Comparison of ENCODE assay signal across 1 cellular context in the genomic region with DNA sequence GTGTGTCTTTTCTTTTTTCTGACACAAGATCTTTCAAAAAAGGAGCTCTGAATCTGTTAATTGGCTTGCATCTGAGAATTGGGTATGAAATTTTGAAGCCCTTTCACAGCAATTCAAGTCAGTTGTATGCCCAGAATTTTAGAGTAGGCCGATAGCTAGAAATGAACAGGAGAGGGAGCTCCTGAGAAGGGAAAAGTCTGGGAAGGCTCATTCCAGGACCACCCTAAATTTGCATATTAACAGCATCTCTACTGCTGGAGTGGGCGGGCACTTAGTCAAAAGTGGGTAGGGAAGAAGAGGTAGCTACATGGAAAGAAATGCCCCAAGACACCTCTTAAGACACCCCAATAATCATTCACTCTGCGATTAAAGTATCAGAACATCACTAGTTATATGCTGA.
TF ChIP-seq lines count a peak whose summit lies in the region.

No MANE protein-coding gene starts in this region.

TF ChIP-seq in GM23338, 12 proteins besides CTCF, POLR2A, EP300 and RAD21 (continued from another document):
- TF ChIP-seq, protein P1, sequence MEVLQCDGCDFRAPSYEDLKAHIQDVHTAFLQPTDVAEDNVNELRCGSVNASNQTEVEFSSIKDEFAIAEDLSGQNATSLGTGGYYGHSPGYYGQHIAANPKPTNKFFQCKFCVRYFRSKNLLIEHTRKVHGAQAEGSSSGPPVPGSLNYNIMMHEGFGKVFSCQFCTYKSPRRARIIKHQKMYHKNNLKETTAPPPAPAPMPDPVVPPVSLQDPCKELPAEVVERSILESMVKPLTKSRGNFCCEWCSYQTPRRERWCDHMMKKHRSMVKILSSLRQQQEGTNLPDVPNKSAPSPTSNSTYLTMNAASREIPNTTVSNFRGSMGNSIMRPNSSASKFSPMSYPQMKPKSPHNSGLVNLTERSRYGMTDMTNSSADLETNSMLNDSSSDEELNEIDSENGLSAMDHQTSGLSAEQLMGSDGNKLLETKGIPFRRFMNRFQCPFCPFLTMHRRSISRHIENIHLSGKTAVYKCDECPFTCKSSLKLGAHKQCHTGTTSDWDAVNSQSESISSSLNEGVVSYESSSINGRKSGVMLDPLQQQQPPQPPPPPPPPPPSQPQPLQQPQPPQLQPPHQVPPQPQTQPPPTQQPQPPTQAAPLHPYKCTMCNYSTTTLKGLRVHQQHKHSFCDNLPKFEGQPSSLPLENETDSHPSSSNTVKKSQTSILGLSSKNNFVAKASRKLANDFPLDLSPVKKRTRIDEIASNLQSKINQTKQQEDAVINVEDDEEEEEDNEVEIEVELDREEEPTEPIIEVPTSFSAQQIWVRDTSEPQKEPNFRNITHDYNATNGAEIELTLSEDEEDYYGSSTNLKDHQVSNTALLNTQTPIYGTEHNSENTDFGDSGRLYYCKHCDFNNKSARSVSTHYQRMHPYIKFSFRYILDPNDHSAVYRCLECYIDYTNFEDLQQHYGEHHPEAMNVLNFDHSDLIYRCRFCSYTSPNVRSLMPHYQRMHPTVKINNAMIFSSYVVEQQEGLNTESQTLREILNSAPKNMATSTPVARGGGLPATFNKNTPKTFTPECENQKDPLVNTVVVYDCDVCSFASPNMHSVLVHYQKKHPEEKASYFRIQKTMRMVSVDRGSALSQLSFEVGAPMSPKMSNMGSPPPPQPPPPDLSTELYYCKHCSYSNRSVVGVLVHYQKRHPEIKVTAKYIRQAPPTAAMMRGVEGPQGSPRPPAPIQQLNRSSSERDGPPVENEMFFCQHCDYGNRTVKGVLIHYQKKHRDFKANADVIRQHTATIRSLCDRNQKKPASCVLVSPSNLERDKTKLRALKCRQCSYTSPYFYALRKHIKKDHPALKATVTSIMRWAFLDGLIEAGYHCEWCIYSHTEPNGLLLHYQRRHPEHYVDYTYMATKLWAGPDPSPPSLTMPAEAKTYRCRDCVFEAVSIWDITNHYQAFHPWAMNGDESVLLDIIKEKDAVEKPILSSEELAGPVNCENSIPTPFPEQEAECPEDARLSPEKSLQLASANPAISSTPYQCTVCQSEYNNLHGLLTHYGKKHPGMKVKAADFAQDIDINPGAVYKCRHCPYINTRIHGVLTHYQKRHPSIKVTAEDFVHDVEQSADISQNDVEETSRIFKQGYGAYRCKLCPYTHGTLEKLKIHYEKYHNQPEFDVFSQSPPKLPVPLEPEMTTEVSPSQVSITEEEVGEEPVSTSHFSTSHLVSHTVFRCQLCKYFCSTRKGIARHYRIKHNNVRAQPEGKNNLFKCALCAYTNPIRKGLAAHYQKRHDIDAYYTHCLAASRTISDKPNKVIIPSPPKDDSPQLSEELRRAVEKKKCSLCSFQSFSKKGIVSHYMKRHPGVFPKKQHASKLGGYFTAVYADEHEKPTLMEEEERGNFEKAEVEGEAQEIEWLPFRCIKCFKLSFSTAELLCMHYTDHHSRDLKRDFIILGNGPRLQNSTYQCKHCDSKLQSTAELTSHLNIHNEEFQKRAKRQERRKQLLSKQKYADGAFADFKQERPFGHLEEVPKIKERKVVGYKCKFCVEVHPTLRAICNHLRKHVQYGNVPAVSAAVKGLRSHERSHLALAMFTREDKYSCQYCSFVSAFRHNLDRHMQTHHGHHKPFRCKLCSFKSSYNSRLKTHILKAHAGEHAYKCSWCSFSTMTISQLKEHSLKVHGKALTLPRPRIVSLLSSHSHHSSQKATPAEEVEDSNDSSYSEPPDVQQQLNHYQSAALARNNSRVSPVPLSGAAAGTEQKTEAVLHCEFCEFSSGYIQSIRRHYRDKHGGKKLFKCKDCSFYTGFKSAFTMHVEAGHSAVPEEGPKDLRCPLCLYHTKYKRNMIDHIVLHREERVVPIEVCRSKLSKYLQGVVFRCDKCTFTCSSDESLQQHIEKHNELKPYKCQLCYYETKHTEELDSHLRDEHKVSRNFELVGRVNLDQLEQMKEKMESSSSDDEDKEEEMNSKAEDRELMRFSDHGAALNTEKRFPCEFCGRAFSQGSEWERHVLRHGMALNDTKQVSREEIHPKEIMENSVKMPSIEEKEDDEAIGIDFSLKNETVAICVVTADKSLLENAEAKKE (CRISPR knock-in tag; IDR thresholded peaks at IDR 0.05): no peak
- TF ChIP-seq, protein P2, sequence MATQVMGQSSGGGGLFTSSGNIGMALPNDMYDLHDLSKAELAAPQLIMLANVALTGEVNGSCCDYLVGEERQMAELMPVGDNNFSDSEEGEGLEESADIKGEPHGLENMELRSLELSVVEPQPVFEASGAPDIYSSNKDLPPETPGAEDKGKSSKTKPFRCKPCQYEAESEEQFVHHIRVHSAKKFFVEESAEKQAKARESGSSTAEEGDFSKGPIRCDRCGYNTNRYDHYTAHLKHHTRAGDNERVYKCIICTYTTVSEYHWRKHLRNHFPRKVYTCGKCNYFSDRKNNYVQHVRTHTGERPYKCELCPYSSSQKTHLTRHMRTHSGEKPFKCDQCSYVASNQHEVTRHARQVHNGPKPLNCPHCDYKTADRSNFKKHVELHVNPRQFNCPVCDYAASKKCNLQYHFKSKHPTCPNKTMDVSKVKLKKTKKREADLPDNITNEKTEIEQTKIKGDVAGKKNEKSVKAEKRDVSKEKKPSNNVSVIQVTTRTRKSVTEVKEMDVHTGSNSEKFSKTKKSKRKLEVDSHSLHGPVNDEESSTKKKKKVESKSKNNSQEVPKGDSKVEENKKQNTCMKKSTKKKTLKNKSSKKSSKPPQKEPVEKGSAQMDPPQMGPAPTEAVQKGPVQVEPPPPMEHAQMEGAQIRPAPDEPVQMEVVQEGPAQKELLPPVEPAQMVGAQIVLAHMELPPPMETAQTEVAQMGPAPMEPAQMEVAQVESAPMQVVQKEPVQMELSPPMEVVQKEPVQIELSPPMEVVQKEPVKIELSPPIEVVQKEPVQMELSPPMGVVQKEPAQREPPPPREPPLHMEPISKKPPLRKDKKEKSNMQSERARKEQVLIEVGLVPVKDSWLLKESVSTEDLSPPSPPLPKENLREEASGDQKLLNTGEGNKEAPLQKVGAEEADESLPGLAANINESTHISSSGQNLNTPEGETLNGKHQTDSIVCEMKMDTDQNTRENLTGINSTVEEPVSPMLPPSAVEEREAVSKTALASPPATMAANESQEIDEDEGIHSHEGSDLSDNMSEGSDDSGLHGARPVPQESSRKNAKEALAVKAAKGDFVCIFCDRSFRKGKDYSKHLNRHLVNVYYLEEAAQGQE (IDR thresholded peaks at IDR 0.05; ENCODE audit: unreplicated experiment): no peak
